In genomic region chr1:161082996-161083742, GRCh38 we compare ENCODE assay signal across 3 cellular contexts.
TF ChIP-seq lines count a peak whose summit lies in the region.

No MANE protein-coding gene starts in this region.

TF ChIP-seq in HEK293, 187 proteins besides CTCF, POLR2A, EP300 and RAD21 (continued from another document and continues in another):
- TF ChIP-seq ZNF692 (tag by site-specific recombination; IDR thresholded peaks at IDR 0.05) = 0 out of 2 replicates have a peak, but pooled peaks have one; percentile 36
- TF ChIP-seq ZNF449 (tag by site-specific recombination; IDR thresholded peaks at IDR 0.05) = 0 out of 2 replicates have a peak, but pooled peaks have one; percentile 26
- no peak for TF ChIP-seq ZSCAN5A (tag by site-specific recombination; IDR thresholded peaks at IDR 0.05)
- TF ChIP-seq ZNF639 (tag by site-specific recombination; IDR thresholded peaks at IDR 0.05) = peak; percentile 69; the same call in 1 of the 2 replicates

TF ChIP-seq in SK-N-SH treated with all-trans-retinoic acid at 6 μM for 48 hours, 23 proteins besides CTCF, POLR2A, EP300 and RAD21 (continued from another document):
- TF ChIP-seq CSRNP3 (CRISPR knock-in tag; IDR thresholded peaks at IDR 0.05) (no peak), PPARA (CRISPR knock-in tag; IDR thresholded peaks at IDR 0.05; ENCODE audit: borderline replicate concordance) (no peak), SNAI2 (CRISPR knock-in tag; IDR thresholded peaks at IDR 0.05) (no peak), ZC3H10 (CRISPR knock-in tag; IDR thresholded peaks at IDR 0.05) (no peak), TSHZ2 (CRISPR knock-in tag; IDR thresholded peaks at IDR 0.05) (no peak)

TF ChIP-seq in GM23338, 12 proteins besides CTCF, POLR2A, EP300 and RAD21 (continued from another document):
- TF ChIP-seq EZH2 (IDR thresholded peaks at IDR 0.05; ENCODE audit: low read depth, unreplicated experiment) (no peak), CREB1 (CRISPR knock-in tag; IDR thresholded peaks at IDR 0.05; ENCODE audit: low read depth) (no peak), REST (IDR thresholded peaks at IDR 0.05; ENCODE audit: unreplicated experiment) (no peak), NANOG (IDR thresholded peaks at IDR 0.05; ENCODE audit: borderline replicate concordance) (no peak), ETS1 (IDR thresholded peaks at IDR 0.05) (no peak)
